In the genomic region with DNA sequence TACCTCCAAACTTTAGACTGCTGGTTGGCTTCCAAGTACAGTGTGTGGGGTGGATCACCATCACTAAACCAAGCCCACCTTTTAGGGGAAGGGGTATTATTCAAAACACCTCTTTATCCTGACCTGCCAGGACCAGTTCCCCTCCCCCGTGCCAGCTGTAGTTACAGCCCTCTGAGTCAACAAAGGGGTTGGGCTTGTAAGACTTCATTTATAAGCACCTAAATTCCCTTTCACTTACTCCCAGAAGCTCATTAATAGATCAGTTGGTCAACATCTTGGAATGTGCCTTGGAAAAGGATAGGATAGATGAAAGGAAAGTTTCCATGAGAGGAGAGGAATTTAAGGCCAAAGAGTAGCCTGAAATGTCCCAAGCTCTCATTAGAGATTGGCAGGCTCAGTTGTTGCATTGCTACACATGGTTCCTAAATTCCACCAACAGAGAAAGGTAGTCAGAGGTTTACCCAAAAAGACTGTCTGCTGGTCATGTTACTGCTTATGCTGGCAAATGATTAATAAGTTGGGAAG, we compare ENCODE assay signal across 11 cellular contexts.
DNase-seq lines count a peak whose midpoint lies in the region; ATAC-seq and TF ChIP-seq lines count a peak whose summit lies in the region.
"Had no signal": no experiment of that assay in that cellular context is flagged by ENCODE, and none has a peak within 500 bp of the region (broad histone marks: within the 10 kb centered on the region; RNA-seq: fewer than 3 reads in every experiment).

No MANE protein-coding gene starts in this region.

- no peaks in the 10 kb centered on the region for H3K9me3 ChIP-seq in NT2/D1 (ENCODE audit: insufficient read depth, low read length)
- H3K9me3 ChIP-seq: A549, heart right ventricle had no signal

- H3K9ac ChIP-seq in NT2/D1 (ENCODE audit: insufficient read length, low read depth), result no peak overlapping the region

- ATAC-seq in GM21786 (IDR thresholded peaks at IDR 0.05; ENCODE audit: unreplicated experiment) (no peak), HG03342 (IDR thresholded peaks at IDR 0.05; ENCODE audit: unreplicated experiment) (no peak)
- ATAC-seq: A549, heart right ventricle had no signal

- no peak overlapping the region for H3K4me3 ChIP-seq in NT2/D1 (ENCODE audit: insufficient read length, low read depth)
- no peak overlapping the region for H3K4me3 ChIP-seq in fibroblast of mammary gland (ENCODE audit: control insufficient read depth, low read depth, low read length)
- H3K4me3 ChIP-seq: A549, heart right ventricle had no signal

- no peaks in the 10 kb centered on the region for H3K4me1 ChIP-seq in NT2/D1 (ENCODE audit: insufficient read depth, insufficient read length)
- H3K4me1 ChIP-seq: A549 had no signal

- no peaks in the 10 kb centered on the region for H3K27me3 ChIP-seq in NT2/D1 (ENCODE audit: insufficient read depth, insufficient read length)

- TF ChIP-seq CTCF in fibroblast of mammary gland (conservative IDR thresholded peaks at IDR 0.05; ENCODE audit: control insufficient read depth, insufficient read depth, low read depth, low read length), result no peak

- no peaks in the 10 kb centered on the region for H3K36me3 ChIP-seq in NT2/D1 (ENCODE audit: insufficient read depth, insufficient read length, low read length)
- H3K36me3 ChIP-seq: heart right ventricle had no signal

- DNase-seq in DMS53 (lab: John Stamatoyannopoulos, UW) (peak; percentile 29), DMS53 treated with DMSO at 0.1 percent for 48 hours (lab: John Stamatoyannopoulos, UW; ENCODE audit: unreplicated experiment) (no peak), NT2/D1 (ENCODE audit: low read depth, low spot score) (peak; percentile 22), fibroblast of mammary gland (ENCODE audit: low read depth) (peak; percentile 88), GDM1 (lab: John Stamatoyannopoulos, UW) (no peak)
- DNase-seq in stimulated activated CD4-positive, alpha-beta T cell treated with anti-CD3 and anti-CD28 coated beads, Interleukin-15, amount 100 ng/mL, for 24 hours, result peak; percentile 59
- DNase-seq: heart right ventricle, NCI-H510A treated with DMSO at 0.1 percent for 48 hours had no signal

Comparison
In these comparisons a context has a peak if more than half of its experiments do, and no peak if none do; other contexts are left out.
1. DNase-seq: peak in DMS53 (single experiment), NT2/D1 (single experiment), fibroblast of mammary gland (single experiment) and stimulated activated CD4-positive, alpha-beta T cell treated with anti-CD3 and anti-CD28 coated beads, Interleukin-15, amount 100 ng/mL, for 24 hours (single experiment); none in DMS53 treated with DMSO at 0.1 percent for 48 hours (single experiment) and GDM1 (single experiment).